14 cellular contexts compared by ENCODE assay signal in the genomic region with DNA sequence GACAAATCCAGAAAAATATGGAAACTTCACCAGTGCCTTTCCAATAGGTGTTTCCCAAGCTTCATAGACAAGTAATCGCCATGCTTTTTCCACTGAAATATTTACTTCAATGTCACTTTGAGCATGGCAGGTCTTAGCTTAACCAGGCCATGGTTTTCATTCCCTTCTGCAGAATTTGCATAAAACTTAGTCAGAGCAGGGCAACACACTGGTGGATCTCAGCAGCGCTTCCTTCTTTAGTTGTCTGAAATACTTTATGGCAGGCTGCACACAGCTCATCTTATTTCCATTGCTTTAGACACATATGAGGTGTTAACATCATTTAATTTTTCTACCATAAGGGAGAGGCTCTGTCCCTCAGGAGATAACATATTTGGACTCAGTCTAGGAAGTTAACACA.
DNase-seq lines count a peak whose midpoint lies in the region; ATAC-seq and TF ChIP-seq lines count a peak whose summit lies in the region.
"Had no signal": no experiment of that assay in that cellular context is flagged by ENCODE, and none has a peak within 500 bp of the region (broad histone marks: within the 10 kb centered on the region; RNA-seq: fewer than 3 reads in every experiment).

No MANE protein-coding gene starts in this region.

- H3K27me3 Mint-ChIP-seq in activated B cell treated with CpG ODN at 0.5 μM for 24 hours, result no peaks in the 10 kb centered on the region
- H3K27me3 Mint-ChIP-seq: CD4-positive, alpha-beta T cell had no signal

- no peaks in the 10 kb centered on the region for H3K9me3 Mint-ChIP-seq in activated B cell treated with CpG ODN at 0.5 μM for 24 hours
- H3K9me3 Mint-ChIP-seq in activated naive CD4-positive, alpha-beta T cell treated with anti-CD3 and anti-CD28 coated beads, Interleukin-2, amount 50 U/mL, for 72 hours, result no peaks in the 10 kb centered on the region
- H3K9me3 Mint-ChIP-seq: CD4-positive, alpha-beta T cell; GM23338 had no signal

- DNase-seq in activated B cell treated with CpG ODN at 0.5 μM for 24 hours (no peak), head of caudate nucleus (no peak), upper lobe of right lung (no peak), KG1 (lab: John Stamatoyannopoulos, UW) (no peak)
- no peak for DNase-seq in activated naive CD4-positive, alpha-beta T cell treated with anti-CD3 and anti-CD28 coated beads, Interleukin-2, amount 50 U/mL, for 72 hours (ENCODE audit: low spot score in 2 of 2)
- DNase-seq: CD4-positive, alpha-beta T cell; foreskin keratinocyte; GF-D8; NCI-H1105 treated with DMSO at 0.1 percent for 48 hours; stimulated activated CD4-positive, alpha-beta T cell treated with anti-CD3 and anti-CD28 coated beads, Interleukin-4, amount 100 ng/mL, for 4 hours had no signal

- no peaks in the 10 kb centered on the region for H3K36me3 Mint-ChIP-seq in activated B cell treated with CpG ODN at 0.5 μM for 24 hours (ENCODE audit: low read depth)
- no peaks in the 10 kb centered on the region for H3K36me3 Mint-ChIP-seq in activated naive CD4-positive, alpha-beta T cell treated with anti-CD3 and anti-CD28 coated beads, Interleukin-2, amount 50 U/mL, for 72 hours

- ATAC-seq in GM18873 (IDR thresholded peaks at IDR 0.05; ENCODE audit: low FRiP score, unreplicated experiment) (peak; percentile 64), GM21526 (IDR thresholded peaks at IDR 0.05; ENCODE audit: low FRiP score, unreplicated experiment) (peak; percentile 90), HG03039 (IDR thresholded peaks at IDR 0.05; ENCODE audit: unreplicated experiment) (peak; percentile 85), activated B cell treated with CpG ODN at 0.5 μM for 24 hours (ENCODE audit: low read depth) (peak; percentile 97), upper lobe of right lung (no peak)
- no peak for ATAC-seq in activated naive CD4-positive, alpha-beta T cell treated with anti-CD3 and anti-CD28 coated beads, Interleukin-2, amount 50 U/mL, for 72 hours
- ATAC-seq: foreskin keratinocyte, GM23338 had no signal

- H3K4me3 Mint-ChIP-seq in activated B cell treated with CpG ODN at 0.5 μM for 24 hours, result no peak overlapping the region
- H3K4me3 Mint-ChIP-seq: CD4-positive, alpha-beta T cell; GM23338 had no signal

- POLR2A ChIA-PET in activated B cell treated with CpG ODN at 0.5 μM for 24 hours (lab: Charles Lee), result interaction anchor here (1.2 to 1.5 kb wide), 2 partner anchors 46 to 107 kb away, joined by 3 to 4 read pairs; no protein-coding TSS in a partner anchor

- H3K27ac ChIP-seq in upper lobe of right lung, result no peak overlapping the region
- H3K27ac ChIP-seq: foreskin keratinocyte had no signal

- intact Hi-C loops in activated B cell treated with CpG ODN at 0.5 μM for 24 hours (cut with micrococcal nuclease), result loop anchor here (1.0 to 2.0 kb wide), 2 partner anchors 10 to 39 kb away; no protein-coding TSS in a partner anchor
- intact Hi-C loops in head of caudate nucleus (cut with DNase I), result no loop called here
- intact Hi-C loops in upper lobe of right lung (cut with DNase I), result no loop called here

- CTCF ChIA-PET in activated B cell treated with CpG ODN at 0.5 μM for 24 hours (lab: Charles Lee), result interaction anchor here (0.8 kb wide), 1 partner anchor 8 kb away, joined by 3 read pairs; no protein-coding TSS in a partner anchor

- H3K27ac Mint-ChIP-seq in activated B cell treated with CpG ODN at 0.5 μM for 24 hours, result no peak overlapping the region
- no peak overlapping the region for H3K27ac Mint-ChIP-seq in activated naive CD4-positive, alpha-beta T cell treated with anti-CD3 and anti-CD28 coated beads, Interleukin-2, amount 50 U/mL, for 72 hours
- H3K27ac Mint-ChIP-seq: CD4-positive, alpha-beta T cell; GM23338 had no signal

- TF ChIP-seq CTCF in activated B cell treated with CpG ODN at 0.5 μM for 24 hours (IDR thresholded peaks at IDR 0.05), result no peak
- no peak for TF ChIP-seq CTCF in upper lobe of right lung (IDR thresholded peaks at IDR 0.05)

- no peak overlapping the region for H3K4me3 ChIP-seq in upper lobe of right lung
- H3K4me3 ChIP-seq: GM23338 had no signal

- H3K4me1 ChIP-seq in upper lobe of right lung, result no peaks in the 10 kb centered on the region
- H3K4me1 ChIP-seq: foreskin keratinocyte had no signal

- H3K36me3 ChIP-seq in upper lobe of right lung, result no peaks in the 10 kb centered on the region

- H3K27me3 ChIP-seq in upper lobe of right lung, result no peaks in the 10 kb centered on the region
- H3K27me3 ChIP-seq: foreskin keratinocyte had no signal

- no peaks in the 10 kb centered on the region for H3K9me3 ChIP-seq in upper lobe of right lung

- H3K4me1 Mint-ChIP-seq in activated B cell treated with CpG ODN at 0.5 μM for 24 hours, result peaks cover 22% of the 10 kb centered on the region
- H3K4me1 Mint-ChIP-seq: GM23338 had no signal

Comparison
In these comparisons a context has a peak if more than half of its experiments do, and no peak if none do; other contexts are left out.
1. ATAC-seq: peak in GM18873 (single experiment), GM21526 (single experiment), HG03039 (single experiment) and activated B cell treated with CpG ODN at 0.5 μM for 24 hours (single experiment); none in upper lobe of right lung (single experiment) and activated naive CD4-positive, alpha-beta T cell treated with anti-CD3 and anti-CD28 coated beads, Interleukin-2, amount 50 U/mL, for 72 hours (0 of 2).